Comparison of ENCODE assay signal across 18 cellular contexts in the genomic region with DNA sequence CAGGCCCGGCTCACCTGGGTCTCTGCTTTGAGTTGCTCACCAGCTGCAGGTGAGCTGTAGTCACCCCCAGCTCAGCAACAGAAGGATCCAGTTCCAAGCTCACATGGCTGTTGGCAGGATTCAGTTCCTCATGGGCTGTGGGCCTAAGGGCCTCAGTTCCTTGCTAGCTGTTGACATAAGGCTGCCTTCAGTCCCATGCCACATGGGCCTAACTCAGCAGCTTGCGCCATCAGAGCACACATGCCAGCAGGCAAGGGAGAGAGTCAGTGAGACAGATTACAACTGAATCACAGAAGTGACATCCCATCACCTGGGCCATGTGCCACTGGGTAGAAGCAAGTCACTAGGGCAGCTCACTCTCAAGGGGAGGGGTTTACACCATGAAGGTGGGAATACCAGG. TPM values are rescaled to one million over a fixed set of nuclear protein-coding genes. Genes with fewer than 3 reads are reported as not detected.
DNase-seq lines count a peak whose midpoint lies in the region; ATAC-seq, FAIRE-seq and TF ChIP-seq lines count a peak whose summit lies in the region.
"Had no signal": no experiment of that assay in that cellular context is flagged by ENCODE, and none has a peak within 500 bp of the region (broad histone marks: within the 10 kb centered on the region; RNA-seq: fewer than 3 reads in every experiment).

No MANE protein-coding gene starts in this region.

- H3K4me2 ChIP-seq in H1 (ENCODE audit: insufficient read depth in 1 of 2, low read depth in 2 of 2, low read length in 2 of 2): no peak overlapping the region

- POLR2A ChIA-PET in H1 (lab: Charles Lee; ENCODE audit: partially characterized antibody): interaction anchor here (0.6 to 8.8 kb wide), 5 partner anchors 9 to 197 kb away, joined by 3 to 63 read pairs (median 3); no protein-coding TSS in a partner anchor
- POLR2A ChIA-PET in CD4-positive, alpha-beta memory T cell (lab: Charles Lee; ENCODE audit: partially characterized antibody): no interaction called here

- H3K23me2 ChIP-seq in H1 (ENCODE audit: low read depth, low read length): no peaks in the 10 kb centered on the region

- no peak overlapping the region for H2AK5ac ChIP-seq in H1 (ENCODE audit: low read depth, low read length)

- TF ChIP-seq POLR2A in H1 (IDR thresholded peaks at IDR 0.05; ENCODE audit: control extremely low read depth in 1 of 2, low read depth in 2 of 2, low read length in 2 of 2) (no peak), upper lobe of left lung (IDR thresholded peaks at IDR 0.05) (no peak)

- H3K36me3 ChIP-seq in H1 (ENCODE audit: control insufficient read depth in 2 of 4, insufficient read depth in 4 of 4, low read length in 3 of 4) (peaks cover 0 to 7% (median under 1%) of the 10 kb centered on the region in 4 experiments; a peak in 4 of 8 replicates), upper lobe of left lung (peaks cover 0 to 15% (median 7%) of the 10 kb centered on the region in 4 donors)
- peaks cover 5% of the 10 kb centered on the region for H3K36me3 ChIP-seq in CD4-positive, alpha-beta memory T cell (ENCODE audit: insufficient read depth, low read length)

- no peak overlapping the region for H2BK12ac ChIP-seq in H1 (ENCODE audit: low read depth, low read length)

- H3K4me1 Mint-ChIP-seq in CD4-positive, alpha-beta memory T cell: peaks cover 0 to 2% (median 0%) of the 10 kb centered on the region in 4 donors

- no peak overlapping the region for H2AFZ ChIP-seq in H1 (ENCODE audit: low read length)

- no peak overlapping the region for H3K14ac ChIP-seq in H1 (ENCODE audit: insufficient read length)

- peak in 1 of 2 donors; percentile 8 for ATAC-seq in upper lobe of left lung (ENCODE audit: low FRiP score in 2 of 2)
- ATAC-seq in activated CD4-positive, CD25-positive, alpha-beta regulatory T cell treated with anti-CD3 and anti-CD28 coated beads, Interleukin-2, amount 50 U/mL, for 24 hours: no peak

- H3K79me2 ChIP-seq in H1 (ENCODE audit: control insufficient read depth in 1 of 2, insufficient read depth in 2 of 2, low read length in 2 of 2): no peaks in the 10 kb centered on the region

- H3K4me1 ChIP-seq in H1 (replicated peaks in 1 of 4; ENCODE audit: control insufficient read depth in 3 of 4, insufficient read depth in 4 of 4, low read length in 3 of 4) (no peaks in the 10 kb centered on the region; a peak in 1 of 7 replicates), upper lobe of left lung (peaks cover 5 to 16% (median 11%) of the 10 kb centered on the region in 4 donors)
- H3K4me1 ChIP-seq in CD4-positive, alpha-beta memory T cell (ENCODE audit: insufficient read depth, low read length): no peaks in the 10 kb centered on the region

- H2BK20ac ChIP-seq in H1 (ENCODE audit: low read length): no peak overlapping the region

- no peak for FAIRE-seq in H1 (lab: Jason Lieb, UNC)

- H2BK15ac ChIP-seq in H1 (ENCODE audit: low read length): no peak overlapping the region

- no peak overlapping the region for H3K56ac ChIP-seq in H1 (replicated peaks; ENCODE audit: insufficient read length, low read depth, low read length)

- H3K4me3 ChIP-seq in H1 (ENCODE audit: extremely low read depth in 1 of 4, insufficient read depth in 2 of 4, low read depth in 3 of 4, low read length in 4 of 4) (no peak overlapping the region), upper lobe of left lung (no peak overlapping the region)
- no peak overlapping the region for H3K4me3 ChIP-seq in CD4-positive, alpha-beta memory T cell (ENCODE audit: low read length in 2 of 2)
- H3K4me3 ChIP-seq: tibial nerve had no signal

- H3K9ac ChIP-seq in H1 (replicated peaks in 1 of 4; ENCODE audit: extremely low read depth in 1 of 4, low read depth in 3 of 4, low read length in 3 of 4): no peak overlapping the region

- TF ChIP-seq EP300 in H1 (IDR thresholded peaks at IDR 0.05; ENCODE audit: borderline replicate concordance in 1 of 2, low read depth in 2 of 2, low read length in 2 of 2) (no peak), upper lobe of left lung (IDR thresholded peaks at IDR 0.05) (no peak)

- H4K91ac ChIP-seq in H1 (replicated peaks; ENCODE audit: insufficient read length, low read length): peak overlapping the region; percentile 37

- DNase-seq in MV-4-11 (lab: John Stamatoyannopoulos, UW) (peak; percentile 89), H1 (ENCODE audit: low read depth in 1 of 2, low spot score in 2 of 2) (no peak), medulla oblongata (ENCODE audit: extremely low spot score) (peak; percentile 18), upper lobe of left lung (peak in 1 of 2 donors; percentile 55)
- no peak for DNase-seq in activated effector memory CD4-positive, alpha-beta T cell treated with anti-CD3 and anti-CD28 coated beads, Interleukin-2, amount 50 U/mL, for 16 hours
- no peak for DNase-seq in CD4-positive, alpha-beta memory T cell
- DNase-seq: activated CD4-positive, alpha-beta T cell treated with anti-CD3 and anti-CD28 coated beads, Interleukin-2, amount 50 U/mL, for 1 hour; activated CD8-positive, alpha-beta memory T cell treated with anti-CD3 and anti-CD28 coated beads, Interleukin-2, amount 50 U/mL, for 4 hours; activated effector memory CD4-positive, alpha-beta T cell treated with Interleukin-2 at 50 U/mL for 16 hours; GF-D8; H7; NCI-H2029 treated with DMSO at 0.1 percent for 48 hours; NCI-H446; RPMI8226; stimulated activated naive B cell treated with anti-CD40 and anti-IgM and Interleukin-4, amounts not matched to agents 10 μg/mL and 1 μg/mL and 100 μg/mL, for 72 hours; T-helper 1 cell had no signal

- H4K20me1 ChIP-seq in H1 (replicated peaks in 1 of 2; ENCODE audit: control insufficient read depth in 1 of 2, insufficient read depth in 2 of 2, low read length in 2 of 2): peaks cover 0 to 2% of the 10 kb centered on the region in 2 experiments

- no peaks in the 10 kb centered on the region for H3K9me3 Mint-ChIP-seq in CD4-positive, alpha-beta memory T cell
- H3K9me3 Mint-ChIP-seq: stimulated activated naive B cell treated with anti-CD40 and anti-IgM and Interleukin-4, amounts not matched to agents 10 μg/mL and 1 μg/mL and 100 μg/mL, for 72 hours had no signal

- H3K9me3 ChIP-seq in H1 (ENCODE audit: insufficient read depth in 2 of 2, low read depth in 1 of 2, low read length in 1 of 2) (no peaks in the 10 kb centered on the region), upper lobe of left lung (no peaks in the 10 kb centered on the region)
- no peaks in the 10 kb centered on the region for H3K9me3 ChIP-seq in CD4-positive, alpha-beta memory T cell (ENCODE audit: control insufficient read depth in 1 of 2, low read length in 2 of 2)
- H3K9me3 ChIP-seq: tibial nerve had no signal

- H3K27ac Mint-ChIP-seq in CD4-positive, alpha-beta memory T cell: no peak overlapping the region
- H3K27ac Mint-ChIP-seq: stimulated activated naive B cell treated with anti-CD40 and anti-IgM and Interleukin-4, amounts not matched to agents 10 μg/mL and 1 μg/mL and 100 μg/mL, for 72 hours had no signal

- H3K27me3 ChIP-seq in H1 (replicated peaks in 1 of 4; ENCODE audit: control insufficient read depth in 3 of 4, extremely low read depth in 1 of 4, insufficient read depth in 3 of 4, low read length in 3 of 4) (no peaks in the 10 kb centered on the region), upper lobe of left lung (no peaks in the 10 kb centered on the region)
- H3K27me3 ChIP-seq in CD4-positive, alpha-beta memory T cell (ENCODE audit: insufficient read depth, low read length): no peaks in the 10 kb centered on the region
- H3K27me3 ChIP-seq: tibial nerve had no signal

- TF ChIP-seq CTCF in H1 (IDR thresholded peaks at IDR 0.05; ENCODE audit: control extremely low read depth in 1 of 3, insufficient read depth in 1 of 3, low read depth in 1 of 3, low read length in 3 of 3) (no peak), upper lobe of left lung (IDR thresholded peaks at IDR 0.05) (no peak)

- H3K18ac ChIP-seq in H1 (ENCODE audit: extremely low read depth, low read length): no peak overlapping the region

- no peak overlapping the region for H3K23ac ChIP-seq in H1 (ENCODE audit: insufficient read length)

- no peak overlapping the region for H2BK120ac ChIP-seq in H1 (replicated peaks; ENCODE audit: low read depth, low read length)

- intact Hi-C loops in CD4-positive, alpha-beta memory T cell (cut with micrococcal nuclease): no loop called here

- H3K36me3 Mint-ChIP-seq in CD4-positive, alpha-beta memory T cell: peaks cover 6 to 13% of the 10 kb centered on the region in 2 donors

- peak overlapping the region; percentile 38; the same call in 1 of the 2 replicates for H4K8ac ChIP-seq in H1 (ENCODE audit: extremely low read depth, insufficient read depth, low read length)

- H3K27ac ChIP-seq in H1 (ENCODE audit: low read depth, low read length) (no peak overlapping the region), upper lobe of left lung (peak overlapping the region in 3 of 4 donors; percentile 36 to 59 (median 58))
- no peak overlapping the region for H3K27ac ChIP-seq in CD4-positive, alpha-beta memory T cell (ENCODE audit: low read depth, low read length)

- H4K5ac ChIP-seq in H1 (ENCODE audit: insufficient read length, low read depth, low read length): no peak overlapping the region

- no peak for TF ChIP-seq RAD21 in H1 (IDR thresholded peaks at IDR 0.05 in 1 of 2, conservative IDR thresholded peaks at IDR 0.05 in 1 of 2; ENCODE audit: low read depth in 2 of 2, low read length in 2 of 2)

- CTCF ChIA-PET in H1 (lab: Charles Lee; ENCODE audit: partially characterized antibody): interaction anchor here (0.6 to 1.9 kb wide), 4 partner anchors 9 to 151 kb away, joined by 3 to 12 read pairs (median 3); no protein-coding TSS in a partner anchor
- CTCF ChIA-PET in CD4-positive, alpha-beta memory T cell (lab: Charles Lee; ENCODE audit: partially characterized antibody): interaction anchor here (0.6 kb wide), 1 partner anchor 1196 kb away, joined by 3 read pairs; no protein-coding TSS in a partner anchor

- whole genome bisulfite sequencing in H1 (ENCODE audit: extremely low coverage in 1 of 2, insufficient coverage in 1 of 2, insufficient read length in 1 of 2, insufficient replicate concordance in 2 of 2, low coverage in 1 of 2, low lambda C conversion rate in 2 of 2, missing lambda C conversion rate in 1 of 2), 2 experiments: 95% methylated on average over 2 of the region's 2 CpGs; no CpG with 5 or more reads in 1 of the 2 experiments
- WGBS in upper lobe of left lung, 2 donors: 89 to 100% methylated on average over 2 of the region's 2 CpGs

- H3K4me3 Mint-ChIP-seq in CD4-positive, alpha-beta memory T cell: no peak overlapping the region
- H3K4me3 Mint-ChIP-seq: stimulated activated naive B cell treated with anti-CD40 and anti-IgM and Interleukin-4, amounts not matched to agents 10 μg/mL and 1 μg/mL and 100 μg/mL, for 72 hours had no signal

- no peaks in the 10 kb centered on the region for H3K79me1 ChIP-seq in H1 (ENCODE audit: low read depth, low read length)

- no peak overlapping the region for H3K4ac ChIP-seq in H1 (replicated peaks; ENCODE audit: insufficient read length, low read depth, low read length)

- no peak overlapping the region for H2BK5ac ChIP-seq in H1 (ENCODE audit: low read depth, low read length)

- no peaks in the 10 kb centered on the region for H3K27me3 Mint-ChIP-seq in CD4-positive, alpha-beta memory T cell
- H3K27me3 Mint-ChIP-seq: stimulated activated naive B cell treated with anti-CD40 and anti-IgM and Interleukin-4, amounts not matched to agents 10 μg/mL and 1 μg/mL and 100 μg/mL, for 72 hours had no signal

RNA-seq across cellular contexts. Expression of a gene that starts 24.7 kb away (rescaled TPM):
- 148 and 153 TPM in 2 replicates for total RNA-seq in H1 (2021; fragmentation: NEBNext Ultra II Directional; extraction: Animal tissue kit (Norgen Biotek cat#: 25700))
- polyA plus RNA-seq in H1 (2011; rRNA removed): 72.0 and 91.1 TPM in 2 replicates
- 139 TPM for polyA plus RNA-seq in H1 (2011; cell fraction: cytosol; rRNA removed)
- 71.8 TPM for polyA plus RNA-seq in H1 (2011; cell fraction: nucleus; rRNA removed)
- 187 to 200 TPM (median 193 TPM) in 4 replicates for polyA plus RNA-seq in H1 (2012, experiment 1 of 2)
- 44.4 TPM for polyA plus RNA-seq in H1 (2012, experiment 2 of 2)
- 126 TPM for polyA plus RNA-seq in H1 (2013, experiment 1 of 2)
- 130 TPM for polyA plus RNA-seq in H1 (2013, experiment 2 of 2)
- polyA minus RNA-seq in H1 (2011; rRNA and poly(A)+ RNA removed): 96.0 and 119 TPM in 2 replicates
- polyA minus RNA-seq in H1 (2011; cell fraction: cytosol; rRNA and poly(A)+ RNA removed): 80.3 TPM
- polyA minus RNA-seq in H1 (2011; cell fraction: nucleus; rRNA and poly(A)+ RNA removed): 67.5 TPM
- 10 to 100 TPM; 23.0 to 89.6 (median 59.8) TPM for total RNA-seq in upper lobe of left lung
- total RNA-seq in CD4-positive, alpha-beta memory T cell: 10 to 100 TPM; 67.0 to 68.6 TPM
- 100 to 1,000 TPM; 111 to 142 TPM for polyA plus RNA-seq in CD4-positive, alpha-beta memory T cell

RNA-seq across cellular contexts. Expression of a gene that starts 54.8 kb away (rescaled TPM):
- total RNA-seq in H1 (2021; fragmentation: NEBNext Ultra II Directional; extraction: Animal tissue kit (Norgen Biotek cat#: 25700)): 0.71 and 0.82 TPM in 2 replicates
- polyA plus RNA-seq in H1 (2011; rRNA removed): 0.71 and 0.80 TPM in 2 replicates
- polyA plus RNA-seq in H1 (2011; cell fraction: cytosol; rRNA removed): 0.96 TPM
- 0.36 TPM for polyA plus RNA-seq in H1 (2011; cell fraction: nucleus; rRNA removed)
- 0.13 to 0.54 TPM in 2 of 4 replicates, not detected in the others for polyA plus RNA-seq in H1 (2012, experiment 1 of 2)
- 0.16 TPM for polyA plus RNA-seq in H1 (2012, experiment 2 of 2)
- polyA plus RNA-seq in H1 (2013, experiment 1 of 2): 0.26 TPM
- 0.29 TPM for polyA plus RNA-seq in H1 (2013, experiment 2 of 2)
- polyA minus RNA-seq in H1 (2011; rRNA and poly(A)+ RNA removed): 0.24 and 1.2 TPM in 2 replicates
- not detected for polyA minus RNA-seq in H1 (2011; cell fraction: cytosol; rRNA and poly(A)+ RNA removed)
- polyA minus RNA-seq in H1 (2011; cell fraction: nucleus; rRNA and poly(A)+ RNA removed): not detected
- total RNA-seq in upper lobe of left lung: 10 to 100 TPM in 2 of 6 donors, 1 to 10 TPM in 1, under 1 TPM in 1, not detected in 2; 0.46 to 30.4 (median 11.3) TPM
- total RNA-seq in CD4-positive, alpha-beta memory T cell: 1 to 10 TPM in 1 of 2 experiments, not detected in 1; 1.2 TPM
- polyA plus RNA-seq in CD4-positive, alpha-beta memory T cell: 1 to 10 TPM in 1 of 2 donors, not detected in 1; 1.1 TPM
- total RNA-seq: H7 had no signal

Comparison
In these comparisons a context has a peak if more than half of its experiments do, and no peak if none do; other contexts are left out.
1. DNase-seq: peak in MV-4-11 (single experiment) and medulla oblongata (single experiment); none in H1 (0 of 2), activated effector memory CD4-positive, alpha-beta T cell treated with anti-CD3 and anti-CD28 coated beads, Interleukin-2, amount 50 U/mL, for 16 hours (single experiment) and CD4-positive, alpha-beta memory T cell (0 of 5).
2. H3K27ac ChIP-seq: peak in upper lobe of left lung (3 of 4); none in H1 (single experiment) and CD4-positive, alpha-beta memory T cell (single experiment).